Comparison of ENCODE assay signal across 9 cellular contexts in genomic region chr1:54273837-54274192, GRCh38.
DNase-seq lines count a peak whose midpoint lies in the region; ATAC-seq and TF ChIP-seq lines count a peak whose summit lies in the region.
"Had no signal": no experiment of that assay in that cellular context is flagged by ENCODE, and none has a peak within 500 bp of the region (broad histone marks: within the 10 kb centered on the region; RNA-seq: fewer than 3 reads in every experiment).

No MANE protein-coding gene starts in this region.

- H3K4me1 Mint-ChIP-seq in osteocyte (ENCODE audit: unreplicated experiment): peaks cover 72% of the 10 kb centered on the region

- no TSS peak for BruUV-seq in mammary epithelial cell (replicated peaks; lab: Mats Ljungman, UMichigan)

- no peak overlapping the region for H3K9ac ChIP-seq in mammary epithelial cell (ENCODE audit: insufficient read depth, low read length)

- H3K4me2 ChIP-seq in mammary epithelial cell (ENCODE audit: insufficient read depth, low read depth, low read length): no peak overlapping the region

- no peak overlapping the region for H3K27ac ChIP-seq in mammary epithelial cell (ENCODE audit: insufficient read depth, low read depth, low read length)
- H3K27ac ChIP-seq: SJSA1 had no signal

- H3K9me3 ChIP-seq in mammary epithelial cell (replicated peaks; ENCODE audit: insufficient read depth, low read length): no peaks in the 10 kb centered on the region
- H3K9me3 ChIP-seq: SJSA1 had no signal

- H3K9me3 Mint-ChIP-seq in osteocyte (ENCODE audit: unreplicated experiment): no peaks in the 10 kb centered on the region

- H3K27me3 ChIP-seq in mammary epithelial cell (ENCODE audit: insufficient read depth, low read length): no peaks in the 10 kb centered on the region
- H3K27me3 ChIP-seq: SJSA1 had no signal

- no peaks in the 10 kb centered on the region for H3K27me3 Mint-ChIP-seq in osteocyte (ENCODE audit: unreplicated experiment)

- no peak overlapping the region for H2AFZ ChIP-seq in mammary epithelial cell (ENCODE audit: low read depth, low read length)

- peaks cover 20% of the 10 kb centered on the region for H3K4me1 ChIP-seq in mammary epithelial cell (ENCODE audit: insufficient read depth, low read length)

- 90% methylated on average over 2 of the region's 4 CpGs for WGBS in mammary epithelial cell (ENCODE audit: low coverage, missing lambda C conversion rate)

- no peak for ATAC-seq in GM21381 (IDR thresholded peaks at IDR 0.05; ENCODE audit: unreplicated experiment)

- peak overlapping the region; percentile 39 for H3K4me3 Mint-ChIP-seq in osteocyte (ENCODE audit: unreplicated experiment)

- CTCF ChIA-PET in mammary epithelial cell (lab: Charles Lee; ENCODE audit: low non-redundant PET): interaction anchor here (0.6 to 0.9 kb wide), 3 partner anchors 20 to 215 kb away, joined by 3 to 8 read pairs (median 8); no protein-coding TSS in a partner anchor

- H3K79me2 ChIP-seq in mammary epithelial cell (ENCODE audit: insufficient read depth, low read length): no peaks in the 10 kb centered on the region

- intact Hi-C loops in mammary epithelial cell (cut with micrococcal nuclease): loop anchor here (2.0 to 10.0 kb wide), 2 partner anchors 131 to 215 kb away; partner anchors contain the start of gene SSBP3

- no peaks in the 10 kb centered on the region for H4K20me1 ChIP-seq in mammary epithelial cell (ENCODE audit: insufficient read depth, low read length)

- TF ChIP-seq CTCF in fibroblast of mammary gland (conservative IDR thresholded peaks at IDR 0.05; ENCODE audit: control insufficient read depth, insufficient read depth, low read depth, low read length): no peak
- peak; percentile 6 for TF ChIP-seq CTCF in osteocyte (IDR thresholded peaks at IDR 0.05)
- no peak for TF ChIP-seq CTCF in mammary epithelial cell (conservative IDR thresholded peaks at IDR 0.05 in 1 of 2, IDR thresholded peaks at IDR 0.05 in 1 of 2; ENCODE audit: extremely low read depth in 1 of 2, insufficient read depth in 1 of 2, low read depth in 1 of 2, low read length in 2 of 2)
- TF ChIP-seq CTCF in GM10266 (IDR thresholded peaks at IDR 0.05; ENCODE audit: control insufficient read depth, insufficient read depth, low read depth, missing control alignments): no peak

- in situ Hi-C loops in mammary epithelial cell (cut with MboI; ENCODE audit: low sequenced_read_pairs in 2 of 2): no loop called here

- H3K36me3 Mint-ChIP-seq in osteocyte (ENCODE audit: unreplicated experiment): peaks cover 8% of the 10 kb centered on the region

- no peaks in the 10 kb centered on the region for H3K36me3 ChIP-seq in mammary epithelial cell (ENCODE audit: insufficient read depth, low read length)

- dilution Hi-C loops in mammary epithelial cell (cut with HindIII; ENCODE audit: low sequenced_read_pairs): no loop called here

- H3K4me3 ChIP-seq in fibroblast of mammary gland (ENCODE audit: control insufficient read depth, low read depth, low read length) (no peak overlapping the region), mammary epithelial cell (replicated peaks in 1 of 3; ENCODE audit: insufficient read depth in 1 of 3, low read depth in 2 of 3, low read length in 3 of 3) (no peak overlapping the region)
- H3K4me3 ChIP-seq: SJSA1 had no signal

- peak; percentile 98 for DNase-seq in DMS 273 (lab: John Stamatoyannopoulos, UW; ENCODE audit: unreplicated experiment)
- DNase-seq in NCI-H82 (lab: John Stamatoyannopoulos, UW): peak; percentile 97
- peak; percentile 43 for DNase-seq in fibroblast of mammary gland (ENCODE audit: low read depth)
- peak; percentile 86 for DNase-seq in osteocyte (ENCODE audit: extremely low spot score, unreplicated experiment)
- DNase-seq in HT-29 (ENCODE audit: low spot score): no peak
- DNase-seq in mammary epithelial cell: no peak
- DNase-seq in GM10266 (ENCODE audit: extremely low spot score): no peak

- peak overlapping the region; percentile 94 for H3K27ac Mint-ChIP-seq in osteocyte (ENCODE audit: unreplicated experiment)

Comparison
In these comparisons a context has a peak if more than half of its experiments do, and no peak if none do; other contexts are left out.
1. DNase-seq: peak in DMS 273 (single experiment), NCI-H82 (single experiment), fibroblast of mammary gland (single experiment) and osteocyte (single experiment); none in HT-29 (single experiment), mammary epithelial cell (single experiment) and GM10266 (single experiment).